Comparison of ENCODE assay signal across 17 cellular contexts in genomic region chr12:54954228-54954627, GRCh38. TPM values are rescaled to one million over a fixed set of nuclear protein-coding genes. Genes with fewer than 3 reads are reported as not detected.
DNase-seq lines count a peak whose midpoint lies in the region; ATAC-seq and TF ChIP-seq lines count a peak whose summit lies in the region.
"Had no signal": no experiment of that assay in that cellular context is flagged by ENCODE, and none has a peak within 500 bp of the region (broad histone marks: within the 10 kb centered on the region; RNA-seq: fewer than 3 reads in every experiment).

No MANE protein-coding gene starts in this region.

- H3K27ac Mint-ChIP-seq in activated CD8-positive, alpha-beta T cell treated with anti-CD3 and anti-CD28 coated beads for 36 hours = peak overlapping the region; percentile 95
- no peak overlapping the region for H3K27ac Mint-ChIP-seq in activated CD8-positive, alpha-beta T cell treated with anti-CD3 and anti-CD28 coated beads, Interleukin-2, amount 10 ng/mL, durations not matched to agents 7 days and 5 days
- peak overlapping the region in 6 of 7 donors; percentile 31 to 85 (median 74) for H3K27ac Mint-ChIP-seq in CD4-positive, alpha-beta memory T cell
- H3K27ac Mint-ChIP-seq: GM23338 had no signal

- H3K27me3 ChIP-seq in CD4-positive, alpha-beta memory T cell (ENCODE audit: insufficient read depth, low read length) = no peaks in the 10 kb centered on the region
- H3K27me3 ChIP-seq in WERI-Rb-1 (ENCODE audit: insufficient read depth, low read depth, severe bottlenecking) (no peaks in the 10 kb centered on the region), dorsolateral prefrontal cortex (no peaks in the 10 kb centered on the region), esophagus muscularis mucosa (no peaks in the 10 kb centered on the region)
- no peaks in the 10 kb centered on the region for H3K27me3 ChIP-seq in effector memory CD4-positive, alpha-beta T cell (replicated peaks; ENCODE audit: control insufficient read depth, insufficient read depth, low read length, poor library complexity, severe bottlenecking)

- no peak for TF ChIP-seq POLR2A in esophagus muscularis mucosa (IDR thresholded peaks at IDR 0.05; ENCODE audit: low read depth)

- ATAC-seq in activated CD8-positive, alpha-beta T cell treated with anti-CD3 and anti-CD28 coated beads for 36 hours = no peak
- ATAC-seq in activated CD8-positive, alpha-beta T cell treated with anti-CD3 and anti-CD28 coated beads, Interleukin-2, amount 10 ng/mL, durations not matched to agents 7 days and 5 days = no peak
- no peak for ATAC-seq in HG03460 (IDR thresholded peaks at IDR 0.05; ENCODE audit: unreplicated experiment)
- ATAC-seq: A549, GM23338 had no signal

- TF ChIP-seq EP300 in esophagus muscularis mucosa (IDR thresholded peaks at IDR 0.05) = no peak

- POLR2A ChIA-PET in activated CD8-positive, alpha-beta T cell treated with anti-CD3 and anti-CD28 coated beads for 36 hours (lab: Charles Lee) = no interaction called here
- POLR2A ChIA-PET in activated CD8-positive, alpha-beta T cell treated with anti-CD3 and anti-CD28 coated beads, Interleukin-2, amount 10 ng/mL, durations not matched to agents 7 days and 5 days (lab: Charles Lee) = no interaction called here
- POLR2A ChIA-PET in CD4-positive, alpha-beta memory T cell (lab: Charles Lee; ENCODE audit: partially characterized antibody) = no interaction called here

- H3K27ac ChIP-seq in CD4-positive, alpha-beta memory T cell (ENCODE audit: low read depth, low read length) = no peak overlapping the region
- H3K27ac ChIP-seq in WERI-Rb-1 (peak overlapping the region; percentile 0), dorsolateral prefrontal cortex (no peak overlapping the region), esophagus muscularis mucosa (replicated peaks in 1 of 4) (no peak overlapping the region)
- H3K27ac ChIP-seq in effector memory CD4-positive, alpha-beta T cell (ENCODE audit: insufficient read depth, low read length, poor library complexity, severe bottlenecking) = peak overlapping the region; percentile 38
- H3K27ac ChIP-seq: A549, C4-2B had no signal

- H3K9me3 Mint-ChIP-seq in activated CD8-positive, alpha-beta T cell treated with anti-CD3 and anti-CD28 coated beads for 36 hours = peaks cover 23% of the 10 kb centered on the region
- H3K9me3 Mint-ChIP-seq in activated CD8-positive, alpha-beta T cell treated with anti-CD3 and anti-CD28 coated beads, Interleukin-2, amount 10 ng/mL, durations not matched to agents 7 days and 5 days (ENCODE audit: insufficient read depth) = peaks cover 13% of the 10 kb centered on the region
- H3K9me3 Mint-ChIP-seq in CD4-positive, alpha-beta memory T cell = peaks cover 0 to 2% (median 0%) of the 10 kb centered on the region in 8 donors

- H3K4me3 ChIP-seq in CD4-positive, alpha-beta memory T cell (ENCODE audit: low read length in 2 of 2) = no peak overlapping the region
- no peak overlapping the region for H3K4me3 ChIP-seq in WERI-Rb-1 (ENCODE audit: low read depth, low read length)
- no peak overlapping the region for H3K4me3 ChIP-seq in effector memory CD4-positive, alpha-beta T cell (ENCODE audit: insufficient read depth, low read depth, low read length, poor library complexity, severe bottlenecking)
- H3K4me3 ChIP-seq in dorsolateral prefrontal cortex = no peak overlapping the region
- H3K4me3 ChIP-seq in esophagus muscularis mucosa = no peak overlapping the region
- H3K4me3 ChIP-seq: A549, GM23338 had no signal

- CTCF ChIA-PET in activated CD8-positive, alpha-beta T cell treated with anti-CD3 and anti-CD28 coated beads for 36 hours (lab: Charles Lee) = interaction anchor here (1.0 kb wide), 1 partner anchor 118 kb away, joined by 4 read pairs; no protein-coding TSS in a partner anchor
- CTCF ChIA-PET in activated CD8-positive, alpha-beta T cell treated with anti-CD3 and anti-CD28 coated beads, Interleukin-2, amount 10 ng/mL, durations not matched to agents 7 days and 5 days (lab: Charles Lee) = no interaction called here
- CTCF ChIA-PET in CD4-positive, alpha-beta memory T cell (lab: Charles Lee; ENCODE audit: partially characterized antibody) = interaction anchor here (1.1 kb wide), 1 partner anchor 16 kb away, joined by 3 read pairs; no protein-coding TSS in a partner anchor

- peaks cover 98% of the 10 kb centered on the region for H3K36me3 Mint-ChIP-seq in activated CD8-positive, alpha-beta T cell treated with anti-CD3 and anti-CD28 coated beads for 36 hours (ENCODE audit: low read depth)
- H3K36me3 Mint-ChIP-seq in activated CD8-positive, alpha-beta T cell treated with anti-CD3 and anti-CD28 coated beads, Interleukin-2, amount 10 ng/mL, durations not matched to agents 7 days and 5 days (ENCODE audit: low read depth) = peaks cover 92% of the 10 kb centered on the region
- peaks cover 82 to 89% of the 10 kb centered on the region in 2 donors for H3K36me3 Mint-ChIP-seq in CD4-positive, alpha-beta memory T cell

- no peaks in the 10 kb centered on the region for H3K9me3 ChIP-seq in CD4-positive, alpha-beta memory T cell (ENCODE audit: control insufficient read depth in 1 of 2, low read length in 2 of 2)
- H3K9me3 ChIP-seq in WERI-Rb-1 (ENCODE audit: severe bottlenecking) (no peaks in the 10 kb centered on the region), esophagus muscularis mucosa (no peaks in the 10 kb centered on the region)
- H3K9me3 ChIP-seq in effector memory CD4-positive, alpha-beta T cell (ENCODE audit: control insufficient read depth, low read length) = no peaks in the 10 kb centered on the region
- H3K9me3 ChIP-seq: A549 had no signal

- H3K36me3 ChIP-seq in CD4-positive, alpha-beta memory T cell (ENCODE audit: insufficient read depth, low read length) = peaks cover 52% of the 10 kb centered on the region
- H3K36me3 ChIP-seq in WERI-Rb-1 (no peaks in the 10 kb centered on the region), esophagus muscularis mucosa (no peaks in the 10 kb centered on the region)
- peaks cover 65% of the 10 kb centered on the region for H3K36me3 ChIP-seq in effector memory CD4-positive, alpha-beta T cell (ENCODE audit: control insufficient read depth, insufficient read depth, low read length)

- DNase-seq in activated CD8-positive, alpha-beta T cell treated with anti-CD3 and anti-CD28 coated beads for 36 hours = no peak
- DNase-seq in activated CD8-positive, alpha-beta T cell treated with anti-CD3 and anti-CD28 coated beads, Interleukin-2, amount 10 ng/mL, durations not matched to agents 7 days and 5 days = no peak
- DNase-seq in CD4-positive, alpha-beta memory T cell = no peak
- DNase-seq in WERI-Rb-1 (no peak), dorsolateral prefrontal cortex (no peak), esophagus muscularis mucosa (ENCODE audit: extremely low spot score) (no peak)
- DNase-seq in effector memory CD4-positive, alpha-beta T cell = no peak
- DNase-seq: KBM-7, NCI-H1048, NCI-H146, NCI-H2081 treated with DMSO at 0.1 percent for 48 hours, NCI-H524, RPMI8226 had no signal

- H3K27me3 Mint-ChIP-seq in activated CD8-positive, alpha-beta T cell treated with anti-CD3 and anti-CD28 coated beads for 36 hours = no peaks in the 10 kb centered on the region
- no peaks in the 10 kb centered on the region for H3K27me3 Mint-ChIP-seq in activated CD8-positive, alpha-beta T cell treated with anti-CD3 and anti-CD28 coated beads, Interleukin-2, amount 10 ng/mL, durations not matched to agents 7 days and 5 days (ENCODE audit: low read depth)
- H3K27me3 Mint-ChIP-seq in CD4-positive, alpha-beta memory T cell = no peaks in the 10 kb centered on the region

- peaks cover 85% of the 10 kb centered on the region for H3K4me1 Mint-ChIP-seq in activated CD8-positive, alpha-beta T cell treated with anti-CD3 and anti-CD28 coated beads for 36 hours (ENCODE audit: low read depth)
- H3K4me1 Mint-ChIP-seq in activated CD8-positive, alpha-beta T cell treated with anti-CD3 and anti-CD28 coated beads, Interleukin-2, amount 10 ng/mL, durations not matched to agents 7 days and 5 days (ENCODE audit: low read depth) = peaks cover 72% of the 10 kb centered on the region
- H3K4me1 Mint-ChIP-seq in CD4-positive, alpha-beta memory T cell = peaks cover 50 to 85% (median 69%) of the 10 kb centered on the region in 4 donors

- no peak overlapping the region for H3K4me3 Mint-ChIP-seq in activated CD8-positive, alpha-beta T cell treated with anti-CD3 and anti-CD28 coated beads for 36 hours
- H3K4me3 Mint-ChIP-seq in activated CD8-positive, alpha-beta T cell treated with anti-CD3 and anti-CD28 coated beads, Interleukin-2, amount 10 ng/mL, durations not matched to agents 7 days and 5 days = no peak overlapping the region
- peak overlapping the region in 1 of 8 donors; percentile 60 for H3K4me3 Mint-ChIP-seq in CD4-positive, alpha-beta memory T cell
- H3K4me3 Mint-ChIP-seq: GM23338 had no signal

- intact Hi-C loops in activated CD8-positive, alpha-beta T cell treated with anti-CD3 and anti-CD28 coated beads for 36 hours (cut with micrococcal nuclease) = no loop called here
- intact Hi-C loops in CD4-positive, alpha-beta memory T cell (cut with micrococcal nuclease) = no loop called here
- intact Hi-C loops in dorsolateral prefrontal cortex (cut with DNase I) (loop anchor here (10.0 kb wide), 3 partner anchors 99 to 359 kb away; partner anchors contain the start of gene MUCL1 (in 1 of the 2)), esophagus muscularis mucosa (cut with DNase I) (no loop called here)

- no peak for TF ChIP-seq CTCF in activated CD8-positive, alpha-beta T cell treated with anti-CD3 and anti-CD28 coated beads for 36 hours (IDR thresholded peaks at IDR 0.05)
- no peak for TF ChIP-seq CTCF in WERI-Rb-1 (IDR thresholded peaks at IDR 0.05; ENCODE audit: low read depth, low read length)
- TF ChIP-seq CTCF in dorsolateral prefrontal cortex (IDR thresholded peaks at IDR 0.05 in 54 of 56, conservative IDR thresholded peaks at IDR 0.05 in 2 of 56; ENCODE audit: low read depth in 1 of 56, partially characterized antibody in 56 of 56) = no peak
- TF ChIP-seq CTCF in esophagus muscularis mucosa (IDR thresholded peaks at IDR 0.05) = no peak

- H3K4me1 ChIP-seq in CD4-positive, alpha-beta memory T cell (ENCODE audit: insufficient read depth, low read length) = peaks cover 61% of the 10 kb centered on the region
- peaks cover 24% of the 10 kb centered on the region for H3K4me1 ChIP-seq in effector memory CD4-positive, alpha-beta T cell (ENCODE audit: control insufficient read depth, insufficient read depth, low read length, poor library complexity, severe bottlenecking)
- H3K4me1 ChIP-seq in esophagus muscularis mucosa = no peaks in the 10 kb centered on the region
- H3K4me1 ChIP-seq: A549 had no signal

RNA-seq across cellular contexts. Expression of gene TESPA1, which starts 30.3 kb away (rescaled TPM):
- 100 to 1,000 TPM; 107 to 112 TPM for total RNA-seq in activated CD8-positive, alpha-beta T cell treated with anti-CD3 and anti-CD28 coated beads for 36 hours
- total RNA-seq in activated CD8-positive, alpha-beta T cell treated with anti-CD3 and anti-CD28 coated beads, Interleukin-2, amount 10 ng/mL, durations not matched to agents 7 days and 5 days = 10 to 100 TPM; 81.0 to 84.6 TPM
- total RNA-seq in CD4-positive, alpha-beta memory T cell = 100 to 1,000 TPM; 269 to 287 TPM
- polyA plus RNA-seq in CD4-positive, alpha-beta memory T cell = 100 to 1,000 TPM; 105 to 216 TPM
- total RNA-seq in dorsolateral prefrontal cortex (100 to 1,000 TPM in 98 of 120 experiments, 10 to 100 TPM in 22; 34.4 to 265 (median 138) TPM), esophagus muscularis mucosa (1 to 10 TPM; 1.1 to 4.6 (median 2.6) TPM)
- total RNA-seq: GM23338 had no signal
- polyA plus RNA-seq: A549 had no signal

Comparison
In these comparisons a context has a peak if more than half of its experiments do, and no peak if none do; other contexts are left out.
1. H3K27ac ChIP-seq: peak in WERI-Rb-1 (single experiment) and effector memory CD4-positive, alpha-beta T cell (single experiment); none in CD4-positive, alpha-beta memory T cell (single experiment), dorsolateral prefrontal cortex (0 of 59) and esophagus muscularis mucosa (0 of 4).
2. RNA of gene TESPA1, which starts 30.3 kb away (total RNA-seq): 269 to 287 TPM in CD4-positive, alpha-beta memory T cell, 34.4 to 265 TPM in dorsolateral prefrontal cortex, 107 to 112 TPM in activated CD8-positive, alpha-beta T cell treated with anti-CD3 and anti-CD28 coated beads for 36 hours and 81.0 to 84.6 TPM in activated CD8-positive, alpha-beta T cell treated with anti-CD3 and anti-CD28 coated beads, Interleukin-2, amount 10 ng/mL, durations not matched to agents 7 days and 5 days; 1.1 to 4.6 TPM in esophagus muscularis mucosa; every median in the first group is over 4 times any median in the second.
3. intact Hi-C loops: an anchor here in dorsolateral prefrontal cortex (10.0 kb wide); none called in activated CD8-positive, alpha-beta T cell treated with anti-CD3 and anti-CD28 coated beads for 36 hours, CD4-positive, alpha-beta memory T cell and esophagus muscularis mucosa.